ENCODE assay signal across 8 cellular contexts in the genomic region with DNA sequence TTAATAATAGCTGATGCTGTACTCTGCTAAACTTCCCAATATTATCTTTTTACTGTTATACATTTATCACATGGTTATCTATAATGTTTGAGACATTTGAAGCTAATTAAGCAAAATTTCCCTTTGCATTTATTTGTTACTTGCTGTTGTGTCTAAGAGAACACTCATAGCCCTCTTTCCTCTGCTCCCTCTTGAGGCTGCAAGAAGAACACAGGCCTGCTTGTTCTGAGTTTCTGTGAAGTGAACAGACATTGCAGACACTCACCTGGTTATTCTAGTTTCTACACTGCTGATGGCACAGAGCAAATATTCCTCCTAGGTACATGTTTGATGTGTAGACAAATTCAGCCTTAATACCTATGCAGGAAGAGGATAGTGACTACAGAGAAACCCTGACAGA.
A peak's percentile ranks its signal among the peaks of the same experiment; 100 is the strongest.
DNase-seq lines count a peak whose midpoint lies in the region; ATAC-seq and TF ChIP-seq lines count a peak whose summit lies in the region.

No MANE protein-coding gene starts in this region.

- H3K36me3 Mint-ChIP-seq in glutamatergic neuron (ENCODE audit: unreplicated experiment): no peaks in the 10 kb centered on the region

- H3K4me3 Mint-ChIP-seq in glutamatergic neuron (ENCODE audit: unreplicated experiment): no peak overlapping the region

- H3K4me1 Mint-ChIP-seq in glutamatergic neuron (ENCODE audit: low read depth, unreplicated experiment): peaks cover 14% of the 10 kb centered on the region

- ATAC-seq in thoracic aorta (ENCODE audit: insufficient number of reproducible peaks, low FRiP score, low read depth) (no peak), HG02763 (IDR thresholded peaks at IDR 0.05; ENCODE audit: unreplicated experiment) (no peak)

- H3K27ac ChIP-seq in VCaP (peak overlapping the region; percentile 67), thoracic aorta (peak overlapping the region in 1 of 2 donors; percentile 78)

- no peaks in the 10 kb centered on the region for H3K27me3 Mint-ChIP-seq in glutamatergic neuron (ENCODE audit: unreplicated experiment)

- no peak overlapping the region for H3K27ac Mint-ChIP-seq in glutamatergic neuron (ENCODE audit: unreplicated experiment)

- no peaks in the 10 kb centered on the region for H3K36me3 ChIP-seq in thoracic aorta

- H3K9me3 Mint-ChIP-seq in glutamatergic neuron (ENCODE audit: unreplicated experiment): no peaks in the 10 kb centered on the region

- DNase-seq in NCI-H2171 treated with DMSO at 0.1 percent for 48 hours (lab: John Stamatoyannopoulos, UW) (peak; percentile 6), NCI-H2171 (lab: John Stamatoyannopoulos, UW) (no peak), glutamatergic neuron (no peak), thoracic aorta (ENCODE audit: low spot score) (no peak), NCI-H524 treated with DMSO at 0.1 percent for 48 hours (lab: John Stamatoyannopoulos, UW) (no peak), COLO668 (lab: John Stamatoyannopoulos, UW; ENCODE audit: unreplicated experiment) (no peak)

- TF ChIP-seq CTCF in VCaP (conservative IDR thresholded peaks at IDR 0.05): peak; percentile 82
- TF ChIP-seq CTCF in glutamatergic neuron (IDR thresholded peaks at IDR 0.05; ENCODE audit: partially characterized antibody, unreplicated experiment): peak; percentile 30
- peak; percentile 33 for TF ChIP-seq CTCF in thoracic aorta (IDR thresholded peaks at IDR 0.05)

- H3K4me3 ChIP-seq in thoracic aorta: no peak overlapping the region

- peaks cover 18 to 22% of the 10 kb centered on the region in 2 donors for H3K4me1 ChIP-seq in thoracic aorta (ENCODE audit: control insufficient read depth in 1 of 2, low read depth in 2 of 2)

- no peaks in the 10 kb centered on the region for H3K27me3 ChIP-seq in thoracic aorta (replicated peaks; ENCODE audit: insufficient read depth)

- H3K9me3 ChIP-seq in thoracic aorta: no peaks in the 10 kb centered on the region

Comparison
In these comparisons a context has a peak if more than half of its experiments do, and no peak if none do; other contexts are left out.
1. CTCF ChIP-seq: peak in every context shown above with its lines; median percentile 82 in VCaP; 33 in thoracic aorta; 30 in glutamatergic neuron.